18 cellular contexts compared by ENCODE assay signal in the genomic region with DNA sequence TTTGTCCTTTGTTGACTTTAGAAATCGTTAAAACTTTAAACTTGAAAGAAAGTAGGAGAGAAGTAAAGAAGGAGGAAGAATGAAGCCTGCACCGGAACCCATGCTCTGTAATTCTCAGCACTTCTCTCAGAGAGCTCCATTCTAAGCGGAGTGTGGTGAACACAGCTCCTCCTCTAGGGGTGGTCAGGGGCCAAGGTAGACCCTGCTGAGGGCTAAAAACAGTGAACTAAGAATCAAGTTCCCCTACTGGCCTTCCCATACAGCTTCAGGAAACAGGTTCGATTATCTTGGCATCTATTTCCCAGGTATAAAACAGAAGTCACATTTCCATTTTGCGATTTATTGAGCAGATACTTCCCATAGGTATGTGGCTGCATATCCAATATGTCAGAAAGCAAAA.
DNase-seq lines count a peak whose midpoint lies in the region; ATAC-seq and TF ChIP-seq lines count a peak whose summit lies in the region.
"Had no signal": no experiment of that assay in that cellular context is flagged by ENCODE, and none has a peak within 500 bp of the region (broad histone marks: within the 10 kb centered on the region; RNA-seq: fewer than 3 reads in every experiment).

No MANE protein-coding gene starts in this region.

- no peak overlapping the region for H3K23ac ChIP-seq in H9 (ENCODE audit: insufficient read length, low read depth, low read length)

- H2BK15ac ChIP-seq in H9 (ENCODE audit: low read depth, low read length): no peak overlapping the region

- no peaks in the 10 kb centered on the region; a peak in 1 of 7 replicates for H3K36me3 Mint-ChIP-seq in H9 (ENCODE audit: insufficient read depth in 1 of 3, low read depth in 3 of 3)
- no peaks in the 10 kb centered on the region for H3K36me3 Mint-ChIP-seq in neural progenitor cell
- no peaks in the 10 kb centered on the region for H3K36me3 Mint-ChIP-seq in CD4-positive, alpha-beta memory T cell
- H3K36me3 Mint-ChIP-seq: CD8-positive, alpha-beta T cell had no signal

- intact Hi-C loops in PC-9 (cut with micrococcal nuclease; ENCODE audit: unreplicated experiment) (no loop called here), vagina (cut with DNase I) (no loop called here)
- intact Hi-C loops in CD4-positive, alpha-beta memory T cell (cut with micrococcal nuclease): no loop called here

- no peak overlapping the region for H4K5ac ChIP-seq in H9 (ENCODE audit: insufficient read length, low read depth, low read length)

- H3K23me2 ChIP-seq in H9 (ENCODE audit: insufficient read length, low read depth, low read length, poor library complexity, severe bottlenecking): no peaks in the 10 kb centered on the region

- H3F3A ChIP-seq in PC-9 (ENCODE audit: insufficient read depth, low read depth): peaks cover 37% of the 10 kb centered on the region
- peaks cover 12% of the 10 kb centered on the region for H3F3A ChIP-seq in neural progenitor cell (ENCODE audit: low read depth)

- H3K4me2 ChIP-seq in H9 (ENCODE audit: insufficient read depth, insufficient read length, low read length) (no peak overlapping the region), PC-9 (no peak overlapping the region), neural progenitor cell (peak overlapping the region; percentile 11)
- H3K4me2 ChIP-seq: A549 had no signal

- no peak overlapping the region for H4K8ac ChIP-seq in H9 (replicated peaks; ENCODE audit: insufficient read length, low read depth, low read length)

- BruUV-seq in PC-9 (replicated peaks; lab: Mats Ljungman, UMichigan): no TSS peak

- no peaks in the 10 kb centered on the region; the same call in 1 of the 2 replicates for H3K27me3 Mint-ChIP-seq in H9 (ENCODE audit: low read depth)
- H3K27me3 Mint-ChIP-seq in neural progenitor cell (ENCODE audit: insufficient read depth, low read depth): peaks cover 11% of the 10 kb centered on the region
- H3K27me3 Mint-ChIP-seq in CD4-positive, alpha-beta memory T cell: peaks cover 3 to 6% of the 10 kb centered on the region in 2 donors

- H2AK5ac ChIP-seq in H9 (ENCODE audit: insufficient read length, low read length): no peak overlapping the region

- no peak overlapping the region for H2BK120ac ChIP-seq in H9 (ENCODE audit: low read depth, low read length, poor library complexity, severe bottlenecking)

- H3K4ac ChIP-seq in H9 (ENCODE audit: low read depth, low read length): no peak overlapping the region

- no CpG with 5 or more reads among the region's 5 CpGs for WGBS in H9 (ENCODE audit: extremely low coverage, insufficient read length, low lambda C conversion rate)

- CTCF ChIA-PET in PC-9 (lab: Charles Lee): interaction anchor here (0.5 to 0.6 kb wide), 2 partner anchors 327 to 434 kb away, joined by 3 read pairs; no protein-coding TSS in a partner anchor
- CTCF ChIA-PET in CD4-positive, alpha-beta memory T cell (lab: Charles Lee; ENCODE audit: partially characterized antibody): no interaction called here

- TF ChIP-seq POLR2A in vagina (IDR thresholded peaks at IDR 0.05): no peak

- H3K9me3 Mint-ChIP-seq in H9: no peaks in the 10 kb centered on the region
- no peaks in the 10 kb centered on the region for H3K9me3 Mint-ChIP-seq in neural progenitor cell
- H3K9me3 Mint-ChIP-seq in CD4-positive, alpha-beta memory T cell: no peaks in the 10 kb centered on the region
- H3K9me3 Mint-ChIP-seq: CD8-positive, alpha-beta T cell had no signal

- H3K14ac ChIP-seq in H9 (ENCODE audit: insufficient read depth, low read length): no peak overlapping the region

- no peak overlapping the region for H3K4me3 Mint-ChIP-seq in H9
- H3K4me3 Mint-ChIP-seq in neural progenitor cell: no peak overlapping the region
- H3K4me3 Mint-ChIP-seq in CD4-positive, alpha-beta memory T cell: no peak overlapping the region
- H3K4me3 Mint-ChIP-seq: CD8-positive, alpha-beta T cell had no signal

- H3K9me3 ChIP-seq in H9 (ENCODE audit: control insufficient read depth, low read depth, low read length): no peaks in the 10 kb centered on the region
- no peaks in the 10 kb centered on the region for H3K9me3 ChIP-seq in PC-9 (ENCODE audit: insufficient read depth, low read depth)
- H3K9me3 ChIP-seq in neural progenitor cell (ENCODE audit: low read depth): no peaks in the 10 kb centered on the region
- no peaks in the 10 kb centered on the region for H3K9me3 ChIP-seq in CD4-positive, alpha-beta memory T cell (ENCODE audit: control insufficient read depth in 1 of 2, low read length in 2 of 2)
- no peaks in the 10 kb centered on the region for H3K9me3 ChIP-seq in vagina
- H3K9me3 ChIP-seq: A549, BE2C had no signal

- H3K4me1 ChIP-seq in H9 (ENCODE audit: insufficient read depth, low read length) (no peaks in the 10 kb centered on the region), PC-9 (replicated peaks; ENCODE audit: insufficient read depth) (peaks cover 47% of the 10 kb centered on the region), neural progenitor cell (peaks cover 11% of the 10 kb centered on the region), vagina (peaks cover 15% of the 10 kb centered on the region)
- no peaks in the 10 kb centered on the region for H3K4me1 ChIP-seq in CD4-positive, alpha-beta memory T cell (ENCODE audit: insufficient read depth, low read length)

- H2AFZ ChIP-seq in H9 (ENCODE audit: low read length) (no peak overlapping the region), PC-9 (no peak overlapping the region), neural progenitor cell (replicated peaks) (peak overlapping the region; percentile 57)

- H2BK5ac ChIP-seq in H9 (ENCODE audit: insufficient read length, low read length): no peak overlapping the region

- no peaks in the 10 kb centered on the region for H4K20me1 ChIP-seq in H9 (ENCODE audit: control insufficient read depth, insufficient read depth, insufficient read length)
- no peaks in the 10 kb centered on the region for H4K20me1 ChIP-seq in PC-9 (ENCODE audit: insufficient read depth)
- H4K20me1 ChIP-seq in neural progenitor cell (ENCODE audit: low read depth): no peaks in the 10 kb centered on the region

- H3K9ac ChIP-seq in H9 (ENCODE audit: extremely low read depth, insufficient read length, low read length) (no peak overlapping the region), neural progenitor cell (no peak overlapping the region)

- H2BK20ac ChIP-seq in H9 (ENCODE audit: low read depth, low read length, poor library complexity, severe bottlenecking): no peak overlapping the region

- peak; percentile 44; the same call in 2 of the 3 replicates for TF ChIP-seq CTCF in H9 (conservative IDR thresholded peaks at IDR 0.05)
- TF ChIP-seq CTCF in PC-9 (conservative IDR thresholded peaks at IDR 0.05): no peak
- peak; percentile 6 for TF ChIP-seq CTCF in neural progenitor cell (IDR thresholded peaks at IDR 0.05)
- no peak for TF ChIP-seq CTCF in vagina (IDR thresholded peaks at IDR 0.05)

- H3K79me1 ChIP-seq in H9 (ENCODE audit: insufficient read depth, low read depth, low read length, poor library complexity, severe bottlenecking): no peaks in the 10 kb centered on the region

- H4K91ac ChIP-seq in H9 (ENCODE audit: insufficient read length, low read depth, low read length): no peak overlapping the region

- H3K56ac ChIP-seq in H9 (ENCODE audit: insufficient read length, low read depth, low read length): no peak overlapping the region

- H3K4me3 ChIP-seq in PC-9 (no peak overlapping the region), neural progenitor cell (no peak overlapping the region), vagina (no peak overlapping the region)
- no peak overlapping the region for H3K4me3 ChIP-seq in CD4-positive, alpha-beta memory T cell (ENCODE audit: low read length in 2 of 2)
- H3K4me3 ChIP-seq: A549 had no signal

- H3K27ac Mint-ChIP-seq in H9 (no peak overlapping the region), neural progenitor cell (peak overlapping the region; percentile 2)
- no peak overlapping the region for H3K27ac Mint-ChIP-seq in CD4-positive, alpha-beta memory T cell
- H3K27ac Mint-ChIP-seq: CD8-positive, alpha-beta T cell had no signal

- H3K79me2 ChIP-seq in H9 (ENCODE audit: insufficient read depth, low read length) (no peaks in the 10 kb centered on the region), PC-9 (ENCODE audit: low read depth) (no peaks in the 10 kb centered on the region), neural progenitor cell (ENCODE audit: low read depth) (no peaks in the 10 kb centered on the region)

- H3K18ac ChIP-seq in H9 (ENCODE audit: insufficient read length, low read depth, low read length): no peak overlapping the region

- ATAC-seq in GM19452 (IDR thresholded peaks at IDR 0.05; ENCODE audit: unreplicated experiment) (no peak), GM18858 (IDR thresholded peaks at IDR 0.05; ENCODE audit: unreplicated experiment) (no peak)
- ATAC-seq: A549; CD8-positive, alpha-beta T cell; HCT116 had no signal

- H3K36me3 ChIP-seq in PC-9 (ENCODE audit: low read depth): no peaks in the 10 kb centered on the region
- no peaks in the 10 kb centered on the region for H3K36me3 ChIP-seq in neural progenitor cell
- no peaks in the 10 kb centered on the region for H3K36me3 ChIP-seq in CD4-positive, alpha-beta memory T cell (ENCODE audit: insufficient read depth, low read length)
- H3K36me3 ChIP-seq in vagina: no peaks in the 10 kb centered on the region
- H3K36me3 ChIP-seq: BE2C had no signal

- H3K27ac ChIP-seq in H9 (ENCODE audit: insufficient read length, low read depth, low read length) (no peak overlapping the region), PC-9 (peak overlapping the region; percentile 96; the same call in 1 of the 2 replicates), epithelial cell of prostate (peak overlapping the region; percentile 96), neural progenitor cell (no peak overlapping the region), vagina (no peak overlapping the region)
- no peak overlapping the region for H3K27ac ChIP-seq in CD4-positive, alpha-beta memory T cell (ENCODE audit: low read depth, low read length)
- H3K27ac ChIP-seq: C4-2B had no signal

- no peak for DNase-seq in H9
- no peak for DNase-seq in PC-9
- no peak for DNase-seq in epithelial cell of prostate (ENCODE audit: low read depth, low spot score)
- DNase-seq in neural progenitor cell (ENCODE audit: low spot score): no peak
- no peak for DNase-seq in CD4-positive, alpha-beta memory T cell
- no peak for DNase-seq in vagina (ENCODE audit: extremely low spot score in 2 of 2)
- DNase-seq: BE2C; CD8-positive, alpha-beta T cell; COR-L47; DMS79 treated with DMSO at 0.1 percent for 48 hours; EL; GDM1; GOT3 had no signal

- no peaks in the 10 kb centered on the region for H3K9me2 ChIP-seq in PC-9 (ENCODE audit: insufficient read depth)

- no peak overlapping the region for H2BK12ac ChIP-seq in H9 (ENCODE audit: insufficient read length, low read depth, low read length)

- peaks cover 11 to 24% of the 10 kb centered on the region in 2 experiments for H3K4me1 Mint-ChIP-seq in H9
- peaks cover 17% of the 10 kb centered on the region for H3K4me1 Mint-ChIP-seq in neural progenitor cell
- no peaks in the 10 kb centered on the region for H3K4me1 Mint-ChIP-seq in CD4-positive, alpha-beta memory T cell

- POLR2A ChIA-PET in PC-9 (lab: Charles Lee; ENCODE audit: unreplicated experiment): no interaction called here
- POLR2A ChIA-PET in CD4-positive, alpha-beta memory T cell (lab: Charles Lee; ENCODE audit: partially characterized antibody): no interaction called here

- H3K27me3 ChIP-seq in H9 (ENCODE audit: insufficient read depth, low read length) (no peaks in the 10 kb centered on the region), PC-9 (ENCODE audit: insufficient read depth, low read depth) (no peaks in the 10 kb centered on the region), neural progenitor cell (no peaks in the 10 kb centered on the region), vagina (no peaks in the 10 kb centered on the region)
- no peaks in the 10 kb centered on the region for H3K27me3 ChIP-seq in CD4-positive, alpha-beta memory T cell (ENCODE audit: insufficient read depth, low read length)
- H3K27me3 ChIP-seq: BE2C had no signal

- no peak overlapping the region for H3T11ph ChIP-seq in H9 (ENCODE audit: low read length)

Comparison
In these comparisons a context has a peak if more than half of its experiments do, and no peak if none do; other contexts are left out.
1. H3K27ac ChIP-seq: peak in PC-9 (single experiment) and epithelial cell of prostate (single experiment); none in H9 (single experiment), neural progenitor cell (single experiment), CD4-positive, alpha-beta memory T cell (single experiment) and vagina (single experiment).
2. CTCF ChIP-seq: peak in H9 (single experiment) and neural progenitor cell (single experiment); none in PC-9 (single experiment) and vagina (0 of 3).